In the genomic region with DNA sequence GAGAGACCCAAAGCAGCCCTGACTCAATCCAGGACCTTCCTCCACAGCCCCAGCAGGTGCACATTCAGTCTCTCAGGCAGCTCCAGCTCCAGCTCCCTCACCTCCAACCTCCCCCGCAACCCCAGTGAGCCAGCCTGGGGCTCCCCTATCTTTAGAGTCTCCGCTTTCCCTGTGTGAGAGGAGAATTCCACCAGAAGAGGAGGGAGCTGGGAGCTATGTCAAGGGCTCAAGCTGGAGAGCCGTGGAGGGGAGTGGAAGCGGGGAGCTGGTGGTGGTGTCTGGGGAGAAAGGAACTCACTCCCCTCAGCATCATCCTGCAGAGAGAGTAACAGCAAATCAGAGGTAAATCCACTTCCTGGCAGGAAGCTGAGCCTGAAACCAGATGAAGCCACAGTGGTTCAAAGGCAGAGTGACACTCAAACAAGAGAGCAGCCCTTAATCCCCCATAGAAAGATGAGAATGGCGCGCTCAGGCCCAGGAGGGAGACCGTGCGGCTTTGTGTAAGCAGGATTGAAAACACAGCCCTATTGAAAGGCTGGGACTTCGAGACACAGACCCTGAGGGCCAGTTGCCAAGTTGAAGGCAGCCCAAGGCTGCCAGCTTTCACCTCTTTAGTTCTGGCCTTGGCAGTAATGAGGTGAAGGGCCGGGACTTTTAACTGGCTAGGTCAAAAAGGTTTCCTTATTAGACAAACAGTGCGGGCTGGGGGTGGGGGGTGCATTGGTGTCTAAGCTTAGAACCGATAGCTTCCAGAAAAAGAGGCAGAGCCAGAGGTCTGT, we compare ENCODE assay signal across 9 cellular contexts. TPM values are rescaled to one million over a fixed set of nuclear protein-coding genes. Genes with fewer than 3 reads are reported as not detected.
A peak's percentile ranks its signal among the peaks of the same experiment; 100 is the strongest.
DNase-seq lines count a peak whose midpoint lies in the region; ATAC-seq and TF ChIP-seq lines count a peak whose summit lies in the region.
"Had no signal": no experiment of that assay in that cellular context is flagged by ENCODE, and none has a peak within 500 bp of the region (broad histone marks: within the 10 kb centered on the region; RNA-seq: fewer than 3 reads in every experiment).

No MANE protein-coding gene starts in this region.

- H3K36me3 ChIP-seq in HUES48 (ENCODE audit: control insufficient read depth, insufficient read depth, low read length): no peaks in the 10 kb centered on the region
- H3K36me3 ChIP-seq: heart right ventricle had no signal

- CTCF ChIA-PET in CD4-positive, alpha-beta T cell (lab: Charles Lee): no interaction called here

- no peaks in the 10 kb centered on the region for H3K36me3 Mint-ChIP-seq in CD4-positive, alpha-beta T cell (ENCODE audit: low read depth)
- H3K36me3 Mint-ChIP-seq in activated CD4-positive, alpha-beta T cell treated with anti-CD3 and anti-CD28 coated beads, Interleukin-2, amount 10 ng/mL, durations not matched to agents 24 days and 14 days (ENCODE audit: low read depth): no peaks in the 10 kb centered on the region
- H3K36me3 Mint-ChIP-seq in effector memory CD8-positive, alpha-beta T cell (ENCODE audit: insufficient read depth): no peaks in the 10 kb centered on the region

- peak overlapping the region; percentile 80 for H3K4me3 Mint-ChIP-seq in CD4-positive, alpha-beta T cell
- peak overlapping the region; percentile 70 for H3K4me3 Mint-ChIP-seq in activated CD4-positive, alpha-beta T cell treated with anti-CD3 and anti-CD28 coated beads, Interleukin-2, amount 10 ng/mL, durations not matched to agents 24 days and 14 days
- peak overlapping the region; percentile 26 to 34 for H3K4me3 Mint-ChIP-seq in effector memory CD8-positive, alpha-beta T cell

- no peak overlapping the region for H3K9ac ChIP-seq in HUES48 (ENCODE audit: low read depth, low read length)

- peaks cover 54% of the 10 kb centered on the region for H3K4me1 ChIP-seq in HUES48 (ENCODE audit: control insufficient read depth, insufficient read depth, low read length)

- no peak overlapping the region for H3K4me3 ChIP-seq in HUES48 (ENCODE audit: low read depth, low read length)
- H3K4me3 ChIP-seq: heart right ventricle had no signal

- intact Hi-C loops in CD4-positive, alpha-beta T cell (cut with DNase I, micrococcal nuclease): loop anchor here in 1 of 2 experiments (5.0 kb wide), 1 partner anchor 1127 kb away; no protein-coding TSS in a partner anchor
- intact Hi-C loops in activated CD4-positive, alpha-beta T cell treated with anti-CD3 and anti-CD28 coated beads, Interleukin-2, amount 10 ng/mL, durations not matched to agents 24 days and 14 days (cut with micrococcal nuclease): no loop called here

- peak overlapping the region; percentile 91 for H3K27ac Mint-ChIP-seq in CD4-positive, alpha-beta T cell
- H3K27ac Mint-ChIP-seq in activated CD4-positive, alpha-beta T cell treated with anti-CD3 and anti-CD28 coated beads, Interleukin-2, amount 10 ng/mL, durations not matched to agents 24 days and 14 days: peak overlapping the region; percentile 68
- peak overlapping the region; percentile 29 to 87 for H3K27ac Mint-ChIP-seq in effector memory CD8-positive, alpha-beta T cell

- H3K27ac ChIP-seq in CD4-positive, alpha-beta T cell (ENCODE audit: low read depth, low read length): no peak overlapping the region
- H3K27ac ChIP-seq in HUES48 (ENCODE audit: low read depth, low read length): peak overlapping the region; percentile 40
- H3K27ac ChIP-seq: heart right ventricle had no signal

- H3K27me3 ChIP-seq in CD4-positive, alpha-beta T cell (ENCODE audit: control insufficient read depth, insufficient read depth, low read length): no peaks in the 10 kb centered on the region
- no peaks in the 10 kb centered on the region for H3K27me3 ChIP-seq in HUES48 (ENCODE audit: control insufficient read depth, insufficient read depth, low read length)

- H3K27me3 Mint-ChIP-seq in CD4-positive, alpha-beta T cell: no peaks in the 10 kb centered on the region
- no peaks in the 10 kb centered on the region for H3K27me3 Mint-ChIP-seq in activated CD4-positive, alpha-beta T cell treated with anti-CD3 and anti-CD28 coated beads, Interleukin-2, amount 10 ng/mL, durations not matched to agents 24 days and 14 days
- H3K27me3 Mint-ChIP-seq in effector memory CD8-positive, alpha-beta T cell: peaks cover 19 to 26% of the 10 kb centered on the region in 2 donors

- ATAC-seq in CD4-positive, alpha-beta T cell (ENCODE audit: poor library complexity): peak; percentile 95
- peak; percentile 69 for ATAC-seq in effector memory CD8-positive, alpha-beta T cell (replicated peaks)
- no peak for ATAC-seq in left lobe of liver
- ATAC-seq: heart right ventricle had no signal

- no peaks in the 10 kb centered on the region for H3K9me3 ChIP-seq in CD4-positive, alpha-beta T cell (ENCODE audit: control insufficient read depth, low read length)
- H3K9me3 ChIP-seq in HUES48 (ENCODE audit: control insufficient read depth, insufficient read depth, low read length): no peaks in the 10 kb centered on the region
- H3K9me3 ChIP-seq: heart right ventricle had no signal

- H3K9me3 Mint-ChIP-seq in CD4-positive, alpha-beta T cell: no peaks in the 10 kb centered on the region
- H3K9me3 Mint-ChIP-seq in activated CD4-positive, alpha-beta T cell treated with anti-CD3 and anti-CD28 coated beads, Interleukin-2, amount 10 ng/mL, durations not matched to agents 24 days and 14 days: no peaks in the 10 kb centered on the region
- H3K9me3 Mint-ChIP-seq in effector memory CD8-positive, alpha-beta T cell: no peaks in the 10 kb centered on the region

- no peak for TF ChIP-seq CTCF in CD4-positive, alpha-beta T cell (IDR thresholded peaks at IDR 0.05)

- peak in 9 of 10 experiments; percentile 6 to 37 (median 17) for DNase-seq in CD4-positive, alpha-beta T cell
- DNase-seq in activated CD4-positive, alpha-beta T cell treated with anti-CD3 and anti-CD28 coated beads, Interleukin-2, amount 10 ng/mL, durations not matched to agents 24 days and 14 days: peak; percentile 86
- no peak for DNase-seq in effector memory CD8-positive, alpha-beta T cell
- no peak for DNase-seq in C1 segment of cervical spinal cord (lab: John Stamatoyannopoulos, UW)
- no peak for DNase-seq in occipital lobe (lab: John Stamatoyannopoulos, UW)
- DNase-seq in left lobe of liver (ENCODE audit: low spot score): no peak
- DNase-seq in COR-L47 (lab: John Stamatoyannopoulos, UW): no peak
- DNase-seq: heart right ventricle had no signal

- H3K4me1 Mint-ChIP-seq in CD4-positive, alpha-beta T cell (ENCODE audit: low read depth): peaks cover 27% of the 10 kb centered on the region
- H3K4me1 Mint-ChIP-seq in activated CD4-positive, alpha-beta T cell treated with anti-CD3 and anti-CD28 coated beads, Interleukin-2, amount 10 ng/mL, durations not matched to agents 24 days and 14 days: peaks cover 17% of the 10 kb centered on the region
- H3K4me1 Mint-ChIP-seq in effector memory CD8-positive, alpha-beta T cell (ENCODE audit: low read depth in 2 of 2): peaks cover 0 to 4% of the 10 kb centered on the region in 2 donors

- POLR2A ChIA-PET in CD4-positive, alpha-beta T cell (lab: Charles Lee): interaction anchor here (0.8 to 2.2 kb wide), 6 partner anchors 21 to 197 kb away, joined by 3 to 20 read pairs (median 5); a partner anchor contains a TSS

RNA-seq across cellular contexts. Expression of a gene that starts 21.4 kb away (rescaled TPM):
- 1 to 10 TPM; 1.9 to 2.7 TPM for total RNA-seq in CD4-positive, alpha-beta T cell
- 1.9 TPM in 2 replicates for total RNA-seq in activated CD4-positive, alpha-beta T cell treated with anti-CD3 and anti-CD28 coated beads, Interleukin-2, amount 10 ng/mL, durations not matched to agents 24 days and 14 days
- 39.8 TPM for total RNA-seq in occipital lobe
- 5.3 TPM for total RNA-seq in left lobe of liver

Comparison
In these comparisons a context has a peak if more than half of its experiments do, and no peak if none do; other contexts are left out.
1. DNase-seq: peak in CD4-positive, alpha-beta T cell (9 of 10) and activated CD4-positive, alpha-beta T cell treated with anti-CD3 and anti-CD28 coated beads, Interleukin-2, amount 10 ng/mL, durations not matched to agents 24 days and 14 days (single experiment); none in effector memory CD8-positive, alpha-beta T cell (0 of 3), C1 segment of cervical spinal cord (0 of 14), occipital lobe (single experiment), left lobe of liver (single experiment) and COR-L47 (single experiment).
2. H3K4me3 Mint-ChIP-seq: peak in every context shown above with its lines; median percentile 80 in CD4-positive, alpha-beta T cell; 70 in activated CD4-positive, alpha-beta T cell treated with anti-CD3 and anti-CD28 coated beads, Interleukin-2, amount 10 ng/mL, durations not matched to agents 24 days and 14 days; 30 in effector memory CD8-positive, alpha-beta T cell.
3. Peak in every context shown above with its lines, with median percentiles within 50 percentile points of each other: H3K27ac Mint-ChIP-seq.